29 cellular contexts compared by ENCODE assay signal in genomic region chr1:218624051-218624450, GRCh38.
"Had no signal": no experiment of that assay in that cellular context is flagged by ENCODE, and none has a peak within 500 bp of the region (broad histone marks: within the 10 kb centered on the region; RNA-seq: fewer than 3 reads in every experiment).

No MANE protein-coding gene starts in this region.

- ATAC-seq: activated CD4-positive, CD25-positive, alpha-beta regulatory T cell treated with anti-CD3 and anti-CD28 coated beads, Interleukin-2, amount 50 U/mL, for 24 hours; activated T-helper 17 cell treated with anti-CD3 and anti-CD28 coated beads, Interleukin-2, amount 50 U/mL, for 72 hours; effector memory CD8-positive, alpha-beta T cell; esophagus mucosa; gastroesophageal sphincter; naive thymus-derived CD8-positive, alpha-beta T cell; pancreas; stimulated activated naive B cell treated with anti-CD40 and anti-IgM and Interleukin-4, amounts not matched to agents 10 μg/mL and 1 μg/mL and 100 μg/mL, for 72 hours had no signal

- H3K27ac ChIP-seq: coronary artery, gastroesophageal sphincter, hepatocyte, pancreas, prostate gland, sigmoid colon, stomach, thyroid gland, upper lobe of left lung, vagina, WERI-Rb-1 had no signal

- H3K4me1 ChIP-seq: gastroesophageal sphincter, pancreas, prostate gland, sigmoid colon, stomach, thyroid gland had no signal

- H3K36me3 ChIP-seq: gastroesophageal sphincter, pancreas, prostate gland, sigmoid colon, stomach, thyroid gland, upper lobe of left lung, vagina, WERI-Rb-1 had no signal

- H2AFZ ChIP-seq: hepatocyte had no signal

- H3K9me3 ChIP-seq: pancreas, prostate gland, thyroid gland, upper lobe of left lung, vagina had no signal

- H3K79me2 ChIP-seq: hepatocyte had no signal

- H3K4me2 ChIP-seq: hepatocyte, smooth muscle cell had no signal

- H3K27me3 ChIP-seq: gastroesophageal sphincter, hepatocyte, pancreas, sigmoid colon, stomach, thyroid gland, upper lobe of left lung, vagina had no signal

- DNase-seq: activated CD4-positive, alpha-beta memory T cell treated with anti-CD3 and anti-CD28 coated beads for 36 hours; activated CD4-positive, alpha-beta T cell treated with anti-CD3 and anti-CD28 coated beads for 48 hours; activated CD8-positive, alpha-beta memory T cell treated with anti-CD3 and anti-CD28 coated beads, Interleukin-2, amount 50 U/mL, for 48 hours; activated gamma-delta T cell treated with Interleukin-2 at 50 U/mL for 16 hours; activated naive CD4-positive, alpha-beta T cell treated with anti-CD3 and anti-CD28 coated beads, Interleukin-2, amount 50 U/mL, for 16 hours; activated T-cell treated with anti-CD3 and anti-CD28 coated beads, Interleukin-2, amount 50 U/mL, for 24 hours; effector memory CD8-positive, alpha-beta T cell; kidney; naive thymus-derived CD8-positive, alpha-beta T cell; nucleus accumbens; pancreas; sigmoid colon; stimulated activated CD4-positive, alpha-beta T cell treated with anti-CD3 and anti-CD28 coated beads, Interleukin-1b, Interleukin-23, amount 100 ng/mL, for 48 hours; stimulated activated naive B cell treated with anti-CD40 and anti-IgM and Interleukin-4, amounts not matched to agents 10 μg/mL and 1 μg/mL and 100 μg/mL, for 72 hours; stomach; T-helper 9 cell; thyroid gland; upper lobe of left lung; WERI-Rb-1 had no signal

- H3K4me3 ChIP-seq: coronary artery, gastroesophageal sphincter, hepatocyte, pancreas, prostate gland, sigmoid colon, smooth muscle cell, stomach, thyroid gland, upper lobe of left lung, vagina had no signal

- FAIRE-seq: kidney, pancreas, TTC549 had no signal
